ENCODE assay signal across 12 cellular contexts in the genomic region with DNA sequence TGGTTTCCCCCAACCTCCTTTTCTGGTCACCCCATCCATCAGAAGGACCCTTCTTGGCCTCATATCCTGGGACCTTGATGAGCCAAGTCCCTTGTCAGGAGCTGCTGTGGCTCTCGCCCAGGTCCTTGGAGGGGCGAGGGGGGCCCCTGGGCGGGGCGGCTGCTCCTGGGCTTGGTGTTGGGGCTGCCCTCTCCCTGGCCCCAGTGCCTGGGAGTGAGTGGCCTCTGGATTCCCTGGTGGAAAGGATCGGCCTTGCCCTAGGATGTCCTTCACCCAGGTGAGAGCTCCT. TPM values are rescaled to one million over a fixed set of nuclear protein-coding genes. Genes with fewer than 3 reads are reported as not detected.
DNase-seq lines count a peak whose midpoint lies in the region; ATAC-seq, FAIRE-seq and TF ChIP-seq lines count a peak whose summit lies in the region.
"Had no signal": no experiment of that assay in that cellular context is flagged by ENCODE, and none has a peak within 500 bp of the region (broad histone marks: within the 10 kb centered on the region; RNA-seq: fewer than 3 reads in every experiment).

No MANE protein-coding gene starts in this region.

- H3K4me3 Mint-ChIP-seq in naive thymus-derived CD4-positive, alpha-beta T cell: peak overlapping the region in 8 of 10 donors; percentile 69 to 84 (median 76)

- 77% methylated on average over 3 of the region's 5 CpGs for WGBS in A549 (ENCODE audit: missing lambda C conversion rate)

- H3K27ac ChIP-seq in A549 (peak overlapping the region; percentile 65 to 85; a peak in 5 of 6 replicates), HUES6 (ENCODE audit: low read depth, low read length) (no peak overlapping the region), dorsolateral prefrontal cortex (peak overlapping the region in 45 of 59 donors; percentile 7 to 82 (median 58))
- H3K27ac ChIP-seq in naive thymus-derived CD4-positive, alpha-beta T cell (ENCODE audit: low read depth, low read length): peak overlapping the region; percentile 58
- H3K27ac ChIP-seq: foreskin keratinocyte had no signal

- H3K4me3 ChIP-seq in A549: no peak overlapping the region
- 0 out of 2 replicates have a peak overlapping the region, but pooled peaks have one; percentile 19 for H3K4me3 ChIP-seq in HUES6 (ENCODE audit: low read depth, low read length)
- peak overlapping the region in 34 of 59 donors; percentile 33 to 63 (median 52) for H3K4me3 ChIP-seq in dorsolateral prefrontal cortex
- H3K4me3 ChIP-seq in naive thymus-derived CD4-positive, alpha-beta T cell (ENCODE audit: low read length): peak overlapping the region; percentile 43
- H3K4me3 ChIP-seq in HAP-1: no peak overlapping the region

- H3K4me1 ChIP-seq in A549: peaks cover 19% of the 10 kb centered on the region
- H3K4me1 ChIP-seq in HUES6 (ENCODE audit: control insufficient read depth, insufficient read depth, low read length): peaks cover 39% of the 10 kb centered on the region
- peaks cover 23% of the 10 kb centered on the region in 2 donors for H3K4me1 ChIP-seq in naive thymus-derived CD4-positive, alpha-beta T cell (ENCODE audit: control insufficient read depth in 2 of 2, insufficient read depth in 2 of 2, low read length in 2 of 2)
- peaks cover 3% of the 10 kb centered on the region for H3K4me1 ChIP-seq in HAP-1
- H3K4me1 ChIP-seq: foreskin keratinocyte had no signal

- TF ChIP-seq CTCF in A549 (IDR thresholded peaks at IDR 0.05): no peak
- no peak for TF ChIP-seq CTCF in dorsolateral prefrontal cortex (IDR thresholded peaks at IDR 0.05 in 54 of 56, conservative IDR thresholded peaks at IDR 0.05 in 2 of 56; ENCODE audit: low read depth in 1 of 56, partially characterized antibody in 56 of 56)

- TF ChIP-seq RAD21 in A549 (conservative IDR thresholded peaks at IDR 0.05 in 1 of 2, IDR thresholded peaks at IDR 0.05 in 1 of 2): no peak

- FAIRE-seq in A549 (lab: Jason Lieb, UNC): no peak

- TF ChIP-seq EP300 in A549 (IDR thresholded peaks at IDR 0.05): no peak

- CTCF ChIA-PET in A549 (lab: Yijun Ruan, JAX): interaction anchor here (1.0 to 10.9 kb wide), 7 partner anchors 7 to 98 kb away, joined by 3 to 794 read pairs (median 6); partner anchors contain the start of genes CENPX, DCXR, LRRC45 and MAFG
- CTCF ChIA-PET in naive thymus-derived CD4-positive, alpha-beta T cell (lab: Charles Lee): interaction anchor here (0.7 to 2.5 kb wide), 4 partner anchors 8 to 55 kb away, joined by 3 to 8 read pairs (median 3); partner anchors contain the start of genes ASPSCR1, CENPX and LRRC45

- H3K4me1 Mint-ChIP-seq in naive thymus-derived CD4-positive, alpha-beta T cell: peaks cover 4 to 44% (median 20%) of the 10 kb centered on the region in 7 donors

- H3K36me3 ChIP-seq in HUES6 (ENCODE audit: control insufficient read depth, insufficient read depth, low read length) (no peaks in the 10 kb centered on the region), HAP-1 (replicated peaks) (no peaks in the 10 kb centered on the region)
- H3K36me3 ChIP-seq in naive thymus-derived CD4-positive, alpha-beta T cell (ENCODE audit: control insufficient read depth in 2 of 3, insufficient read depth in 3 of 3, low read length in 3 of 3): no peaks in the 10 kb centered on the region

- POLR2A ChIA-PET in A549 (lab: Yijun Ruan, JAX): interaction anchor here (1.5 kb wide), 1 partner anchor 10 kb away, joined by 3 read pairs; the partner anchor contains the start of gene ASPSCR1
- POLR2A ChIA-PET in naive thymus-derived CD4-positive, alpha-beta T cell (lab: Charles Lee): interaction anchor here (0.7 to 3.4 kb wide), 9 partner anchors 10 to 382 kb away, joined by 3 to 23 read pairs (median 3); partner anchors contain the start of genes ASPSCR1, CENPX and LRRC45

- peaks cover 0 to 30% (median 3%) of the 10 kb centered on the region in 5 donors for H3K27me3 Mint-ChIP-seq in naive thymus-derived CD4-positive, alpha-beta T cell

- no peak for TF ChIP-seq POLR2A in A549 (IDR thresholded peaks at IDR 0.05; ENCODE audit: low read length)

- DNase-seq in A549 (ENCODE audit: low read depth in 1 of 2, low spot score in 1 of 2) (no peak), dorsolateral prefrontal cortex (no peak), CD1c-positive myeloid dendritic cell (ENCODE audit: extremely low spot score) (no peak), HAP-1 (ENCODE audit: low spot score in 2 of 2) (no peak), hepatic stellate cell (ENCODE audit: low spot score) (no peak), HK-2 (ENCODE audit: unreplicated experiment) (no peak)
- no peak for DNase-seq in naive thymus-derived CD4-positive, alpha-beta T cell
- DNase-seq: foreskin keratinocyte, NCI-H446 had no signal

- intact Hi-C loops in dorsolateral prefrontal cortex (cut with DNase I): no loop called here
- intact Hi-C loops in naive thymus-derived CD4-positive, alpha-beta T cell (cut with micrococcal nuclease): loop anchor here in 1 of 2 donors (5.0 kb wide), 1 partner anchor 40 kb away; the partner anchor contains the start of gene MAFG

- H3K27me3 ChIP-seq in HUES6 (ENCODE audit: control insufficient read depth, insufficient read depth, low read length): peaks cover 35% of the 10 kb centered on the region
- peaks cover 0 to 10% (median 2%) of the 10 kb centered on the region in 45 donors for H3K27me3 ChIP-seq in dorsolateral prefrontal cortex
- H3K27me3 ChIP-seq in naive thymus-derived CD4-positive, alpha-beta T cell (ENCODE audit: control insufficient read depth in 2 of 2, insufficient read depth in 2 of 2, low read length in 2 of 2): peaks cover 0 to 2% of the 10 kb centered on the region in 2 donors
- no peaks in the 10 kb centered on the region for H3K27me3 ChIP-seq in HAP-1 (ENCODE audit: low read depth)

- H3K36me3 Mint-ChIP-seq in naive thymus-derived CD4-positive, alpha-beta T cell: no peaks in the 10 kb centered on the region

- peak overlapping the region; percentile 72; the same call in 1 of the 3 replicates for H3K4me2 ChIP-seq in A549

- H3K9me3 ChIP-seq in A549 (peaks cover 9% of the 10 kb centered on the region; the same call in 2 of the 3 replicates), HUES6 (ENCODE audit: control insufficient read depth, insufficient read depth, low read depth, low read length) (no peaks in the 10 kb centered on the region), HAP-1 (no peaks in the 10 kb centered on the region)
- H3K9me3 ChIP-seq in naive thymus-derived CD4-positive, alpha-beta T cell (ENCODE audit: control insufficient read depth in 2 of 3, low read length in 3 of 3): no peaks in the 10 kb centered on the region

- ATAC-seq in A549: peak in 1 of 2 experiments; percentile 2; a peak in 1 of 6 replicates
- no peak for ATAC-seq in naive thymus-derived CD4-positive, alpha-beta T cell
- ATAC-seq: foreskin keratinocyte had no signal

- H3K9ac ChIP-seq in HUES6 (ENCODE audit: low read length): peak overlapping the region; percentile 65

- H3K9me3 Mint-ChIP-seq in naive thymus-derived CD4-positive, alpha-beta T cell: no peaks in the 10 kb centered on the region
- H3K9me3 Mint-ChIP-seq: activated B cell treated with CpG ODN at 0.5 μM for 24 hours had no signal

- in situ Hi-C loops in HAP-1 (cut with MboI; ENCODE audit: low sequenced_read_pairs): no loop called here

- peak overlapping the region in 2 of 9 donors; percentile 77 to 83 for H3K27ac Mint-ChIP-seq in naive thymus-derived CD4-positive, alpha-beta T cell
- H3K27ac Mint-ChIP-seq: activated B cell treated with CpG ODN at 0.5 μM for 24 hours had no signal

RNA-seq across cellular contexts. Expression of gene NOTUM, which starts 6.2 kb away (rescaled TPM):
- polyA plus RNA-seq in A549 (2011; rRNA removed) (0.06 and 0.08 TPM in 2 replicates), A549 (2017; fragmentation: RNase III; extraction: RNeasy Plus Mini Kit Qiagen cat#74134 plus additional on column Dnase treatment) (0.45 to 0.92 TPM (median 0.91 TPM) in 3 replicates)
- polyA plus RNA-seq in A549 (2012; cell fraction: cytosol; rRNA removed): 0.36 and 0.41 TPM in 2 replicates
- polyA plus RNA-seq in A549 (2012; cell fraction: nucleus; rRNA removed): 1.0 and 1.1 TPM in 2 replicates
- polyA minus RNA-seq in A549 (2011; rRNA and poly(A)+ RNA removed): not detected in 2 replicates
- 1 to 10 TPM in 40 of 120 experiments, under 1 TPM in 63, not detected in 17; 0.20 to 3.7 (median 0.79) TPM for total RNA-seq in dorsolateral prefrontal cortex
- total RNA-seq in naive thymus-derived CD4-positive, alpha-beta T cell: under 1 TPM in 1 of 5 experiments, not detected in 4; 0.82 TPM
- under 1 TPM in 1 of 2 donors, not detected in 1; 0.35 TPM for polyA plus RNA-seq in naive thymus-derived CD4-positive, alpha-beta T cell
- total RNA-seq: activated B cell treated with CpG ODN at 0.5 μM for 24 hours, foreskin keratinocyte had no signal
- polyA plus RNA-seq: foreskin keratinocyte had no signal

RNA-seq across cellular contexts. Expression of gene ASPSCR1, which starts 10.2 kb away (rescaled TPM):
- polyA plus RNA-seq in A549 (2011; rRNA removed) (10.3 and 12.3 TPM in 2 replicates), A549 (2017; fragmentation: RNase III; extraction: RNeasy Plus Mini Kit Qiagen cat#74134 plus additional on column Dnase treatment) (24.5 to 29.4 TPM (median 25.7 TPM) in 3 replicates)
- 32.0 and 44.5 TPM in 2 replicates for polyA plus RNA-seq in A549 (2012; cell fraction: cytosol; rRNA removed)
- polyA plus RNA-seq in A549 (2012; cell fraction: nucleus; rRNA removed): 105 and 122 TPM in 2 replicates
- polyA minus RNA-seq in A549 (2011; rRNA and poly(A)+ RNA removed): 16.2 and 22.6 TPM in 2 replicates
- total RNA-seq in dorsolateral prefrontal cortex: 10 to 100 TPM; 30.3 to 68.2 (median 44.6) TPM
- total RNA-seq in naive thymus-derived CD4-positive, alpha-beta T cell: 10 to 100 TPM; 36.4 to 46.7 (median 46.0) TPM
- 10 to 100 TPM; 24.2 to 36.6 TPM for polyA plus RNA-seq in naive thymus-derived CD4-positive, alpha-beta T cell

RNA-seq across cellular contexts. Expression of gene MYADML2, which starts 20.2 kb away (rescaled TPM):
- polyA plus RNA-seq in A549 (2011; rRNA removed) (not detected in 2 replicates), A549 (2017; fragmentation: RNase III; extraction: RNeasy Plus Mini Kit Qiagen cat#74134 plus additional on column Dnase treatment) (not detected in 3 replicates)
- not detected in 2 replicates for polyA plus RNA-seq in A549 (2012; cell fraction: cytosol; rRNA removed)
- not detected in 2 replicates for polyA plus RNA-seq in A549 (2012; cell fraction: nucleus; rRNA removed)
- not detected in 2 replicates for polyA minus RNA-seq in A549 (2011; rRNA and poly(A)+ RNA removed)
- total RNA-seq in dorsolateral prefrontal cortex: 1 to 10 TPM in 119 of 120 experiments, under 1 TPM in 1; 0.64 to 7.0 (median 3.4) TPM
- not detected for total RNA-seq in naive thymus-derived CD4-positive, alpha-beta T cell
- polyA plus RNA-seq in naive thymus-derived CD4-positive, alpha-beta T cell: not detected
- total RNA-seq: activated B cell treated with CpG ODN at 0.5 μM for 24 hours, foreskin keratinocyte, renal cortical epithelial cell had no signal
- polyA plus RNA-seq: foreskin keratinocyte had no signal

RNA-seq across cellular contexts. Expression of gene PYCR1, which starts 30.1 kb away (rescaled TPM):
- polyA plus RNA-seq in A549 (2011; rRNA removed): 77.1 and 81.4 TPM in 2 replicates
- 150 and 202 TPM in 2 replicates for polyA plus RNA-seq in A549 (2012; cell fraction: cytosol; rRNA removed)
- polyA plus RNA-seq in A549 (2012; cell fraction: nucleus; rRNA removed): 126 and 181 TPM in 2 replicates
- polyA plus RNA-seq in A549 (2017; fragmentation: RNase III; extraction: RNeasy Plus Mini Kit Qiagen cat#74134 plus additional on column Dnase treatment): 81.4 to 93.3 TPM (median 87.2 TPM) in 3 replicates
- 94.1 and 104 TPM in 2 replicates for polyA minus RNA-seq in A549 (2011; rRNA and poly(A)+ RNA removed)
- total RNA-seq in dorsolateral prefrontal cortex: 10 to 100 TPM in 44 of 120 experiments, 1 to 10 TPM in 76; 4.1 to 24.3 (median 9.3) TPM
- 10 to 100 TPM in 1 of 5 experiments, 1 to 10 TPM in 4; 1.8 to 31.1 (median 2.3) TPM for total RNA-seq in naive thymus-derived CD4-positive, alpha-beta T cell
- 1 to 10 TPM; 4.2 to 4.5 TPM for polyA plus RNA-seq in naive thymus-derived CD4-positive, alpha-beta T cell

RNA-seq across cellular contexts. Expression of gene MAFG, which starts 39.7 kb away (rescaled TPM):
- polyA plus RNA-seq in A549 (2011; rRNA removed): 41.6 and 47.9 TPM in 2 replicates
- 55.5 and 60.4 TPM in 2 replicates for polyA plus RNA-seq in A549 (2012; cell fraction: cytosol; rRNA removed)
- polyA plus RNA-seq in A549 (2012; cell fraction: nucleus; rRNA removed): 194 and 235 TPM in 2 replicates
- 49.8 to 57.9 TPM (median 52.4 TPM) in 3 replicates for polyA plus RNA-seq in A549 (2017; fragmentation: RNase III; extraction: RNeasy Plus Mini Kit Qiagen cat#74134 plus additional on column Dnase treatment)
- 18.1 and 22.6 TPM in 2 replicates for polyA minus RNA-seq in A549 (2011; rRNA and poly(A)+ RNA removed)
- total RNA-seq in dorsolateral prefrontal cortex: 10 to 100 TPM; 30.1 to 60.2 (median 41.1) TPM
- 10 to 100 TPM; 12.9 to 28.1 (median 18.1) TPM for total RNA-seq in naive thymus-derived CD4-positive, alpha-beta T cell
- 1 to 10 TPM; 2.4 to 2.6 TPM for polyA plus RNA-seq in naive thymus-derived CD4-positive, alpha-beta T cell

Comparison
In these comparisons a context has a peak if more than half of its experiments do, and no peak if none do; other contexts are left out.
1. H3K4me3 ChIP-seq: peak in HUES6 (single experiment), dorsolateral prefrontal cortex (34 of 59) and naive thymus-derived CD4-positive, alpha-beta T cell (single experiment); none in A549 (single experiment) and HAP-1 (single experiment).